ENCODE assay signal across 8 cellular contexts in the genomic region with DNA sequence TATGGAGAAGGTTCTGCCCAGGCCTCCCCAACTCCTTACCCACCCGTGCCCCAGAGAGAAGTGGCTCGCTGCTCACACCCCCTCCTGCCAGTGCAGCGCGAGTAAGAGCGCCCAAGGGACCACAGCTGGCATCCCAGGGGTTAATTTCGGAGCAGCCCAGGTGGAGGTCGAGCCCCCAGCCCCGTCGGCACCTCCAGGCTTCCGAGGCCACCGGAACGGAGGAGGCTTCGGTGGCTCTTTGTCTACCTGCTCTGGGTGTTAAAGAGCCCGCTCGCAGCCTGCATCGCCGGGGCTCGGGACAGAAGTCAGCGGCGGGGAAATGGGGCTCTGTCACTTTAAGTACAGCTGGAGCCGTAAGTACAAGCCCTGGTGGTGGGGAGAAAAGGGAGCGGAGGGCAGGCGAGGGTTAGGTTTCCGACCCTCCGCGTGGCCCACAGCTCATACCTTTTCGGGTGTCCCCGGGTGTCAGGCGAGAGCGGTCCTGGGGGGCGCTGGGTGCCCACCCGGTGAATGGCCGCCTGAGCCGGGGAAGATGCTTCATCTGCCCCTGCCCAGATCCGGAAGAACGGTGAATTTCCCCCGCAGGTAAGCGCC.
DNase-seq lines count a peak whose midpoint lies in the region; ATAC-seq, FAIRE-seq and TF ChIP-seq lines count a peak whose summit lies in the region.

No MANE protein-coding gene starts in this region.

- no peaks in the 10 kb centered on the region for H3K9me3 Mint-ChIP-seq in activated B cell treated with CpG ODN at 0.5 μM for 24 hours

- TF ChIP-seq CTCF in BJ (IDR thresholded peaks at IDR 0.05; ENCODE audit: insufficient read depth, low read depth, low read length) (0 out of 2 replicates have a peak, but pooled peaks have one; percentile 2), activated B cell treated with CpG ODN at 0.5 μM for 24 hours (IDR thresholded peaks at IDR 0.05) (no peak), bronchial epithelial cell (IDR thresholded peaks at IDR 0.05; ENCODE audit: insufficient read depth, low read length, severe bottlenecking) (no peak), kidney epithelial cell (IDR thresholded peaks at IDR 0.05; ENCODE audit: insufficient read depth, low read length, poor library complexity, severe bottlenecking) (no peak)

- H3K27me3 Mint-ChIP-seq in activated B cell treated with CpG ODN at 0.5 μM for 24 hours = peaks cover 7% of the 10 kb centered on the region

- intact Hi-C loops in activated B cell treated with CpG ODN at 0.5 μM for 24 hours (cut with micrococcal nuclease) = no loop called here

- H3K36me3 Mint-ChIP-seq in activated B cell treated with CpG ODN at 0.5 μM for 24 hours (ENCODE audit: low read depth) = no peaks in the 10 kb centered on the region

- ATAC-seq in activated B cell treated with CpG ODN at 0.5 μM for 24 hours (ENCODE audit: low read depth) = peak; percentile 92

- H3K27me3 ChIP-seq in BJ (ENCODE audit: control insufficient read depth, insufficient read depth, low read length) = no peaks in the 10 kb centered on the region
- no peaks in the 10 kb centered on the region for H3K27me3 ChIP-seq in bronchial epithelial cell (ENCODE audit: control insufficient read depth, insufficient read depth, low read length)
- no peaks in the 10 kb centered on the region for H3K27me3 ChIP-seq in kidney epithelial cell (ENCODE audit: control insufficient read depth, insufficient read depth, low read length)

- no peak for TF ChIP-seq EP300 in Ishikawa (IDR thresholded peaks at IDR 0.05; ENCODE audit: borderline replicate concordance)

- POLR2A ChIA-PET in BJ (lab: Charles Lee) (no interaction called here), activated B cell treated with CpG ODN at 0.5 μM for 24 hours (lab: Charles Lee) (interaction anchor here (0.5 kb wide), 1 partner anchor 17 kb away, joined by 3 read pairs; no protein-coding TSS in a partner anchor)

- peaks cover 4% of the 10 kb centered on the region for H3K36me3 ChIP-seq in BJ (ENCODE audit: control insufficient read depth, insufficient read depth, low read length)
- no peaks in the 10 kb centered on the region for H3K36me3 ChIP-seq in bronchial epithelial cell (ENCODE audit: control insufficient read depth, insufficient read depth, low read length)
- H3K36me3 ChIP-seq in kidney epithelial cell (ENCODE audit: control insufficient read depth, insufficient read depth, low read length) = no peaks in the 10 kb centered on the region

- peak overlapping the region; percentile 60 for H3K4me3 ChIP-seq in BJ (ENCODE audit: low read depth, low read length)
- H3K4me3 ChIP-seq in bronchial epithelial cell (ENCODE audit: low read depth, low read length) = peak overlapping the region; percentile 80
- peak overlapping the region; percentile 62 for H3K4me3 ChIP-seq in kidney epithelial cell (ENCODE audit: low read depth, low read length)

- TF ChIP-seq RAD21 in Ishikawa (IDR thresholded peaks at IDR 0.05; ENCODE audit: low read depth) = no peak

- DNase-seq in BJ (ENCODE audit: low read depth) = no peak
- DNase-seq in activated B cell treated with CpG ODN at 0.5 μM for 24 hours = peak; percentile 47
- peak; percentile 67 for DNase-seq in bronchial epithelial cell (ENCODE audit: low read depth)
- DNase-seq in kidney epithelial cell (ENCODE audit: low read depth) = no peak
- peak; percentile 68 for DNase-seq in stimulated activated CD4-positive, alpha-beta T cell treated with anti-CD3 and anti-CD28 coated beads, Interleukin-15, amount 100 ng/mL, for 24 hours
- no peak for DNase-seq in NCI-H1436 (lab: John Stamatoyannopoulos, UW)
- no peak for DNase-seq in AG08395 (ENCODE audit: low spot score)

- CTCF ChIA-PET in BJ (lab: Yijun Ruan, JAX) = interaction anchor here (0.6 to 2.0 kb wide), 12 partner anchors 20 to 1331 kb away, joined by 3 to 13 read pairs (median 3); no protein-coding TSS in a partner anchor
- CTCF ChIA-PET in activated B cell treated with CpG ODN at 0.5 μM for 24 hours (lab: Charles Lee) = interaction anchor here (1.1 kb wide), 2 partner anchors 55 to 258 kb away, joined by 4 to 5 read pairs; no protein-coding TSS in a partner anchor

- peaks cover 35% of the 10 kb centered on the region for H3K4me1 Mint-ChIP-seq in activated B cell treated with CpG ODN at 0.5 μM for 24 hours

- no peak overlapping the region for H3K27ac Mint-ChIP-seq in activated B cell treated with CpG ODN at 0.5 μM for 24 hours

- peak overlapping the region; percentile 93 for H3K4me3 Mint-ChIP-seq in activated B cell treated with CpG ODN at 0.5 μM for 24 hours

- no peak for FAIRE-seq in bronchial epithelial cell (lab: Jason Lieb, UNC)

TF ChIP-seq in Ishikawa, 13 proteins besides CTCF, POLR2A, EP300 and RAD21:
- TF ChIP-seq, protein P1, sequence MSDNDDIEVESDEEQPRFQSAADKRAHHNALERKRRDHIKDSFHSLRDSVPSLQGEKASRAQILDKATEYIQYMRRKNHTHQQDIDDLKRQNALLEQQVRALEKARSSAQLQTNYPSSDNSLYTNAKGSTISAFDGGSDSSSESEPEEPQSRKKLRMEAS (IDR thresholded peaks at IDR 0.05) = peak; percentile 97
- TF ChIP-seq, protein P2, sequence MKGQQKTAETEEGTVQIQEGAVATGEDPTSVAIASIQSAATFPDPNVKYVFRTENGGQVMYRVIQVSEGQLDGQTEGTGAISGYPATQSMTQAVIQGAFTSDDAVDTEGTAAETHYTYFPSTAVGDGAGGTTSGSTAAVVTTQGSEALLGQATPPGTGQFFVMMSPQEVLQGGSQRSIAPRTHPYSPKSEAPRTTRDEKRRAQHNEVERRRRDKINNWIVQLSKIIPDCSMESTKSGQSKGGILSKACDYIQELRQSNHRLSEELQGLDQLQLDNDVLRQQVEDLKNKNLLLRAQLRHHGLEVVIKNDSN (IDR thresholded peaks at IDR 0.05) = no peak

Comparison
In these comparisons a context has a peak if more than half of its experiments do, and no peak if none do; other contexts are left out.
1. DNase-seq: peak in activated B cell treated with CpG ODN at 0.5 μM for 24 hours (single experiment), bronchial epithelial cell (single experiment) and stimulated activated CD4-positive, alpha-beta T cell treated with anti-CD3 and anti-CD28 coated beads, Interleukin-15, amount 100 ng/mL, for 24 hours (single experiment); none in BJ (single experiment), kidney epithelial cell (single experiment), NCI-H1436 (single experiment) and AG08395 (single experiment).
2. Peak in every context shown above with its lines, with median percentiles within 50 percentile points of each other: H3K4me3 ChIP-seq.